In the genomic region with DNA sequence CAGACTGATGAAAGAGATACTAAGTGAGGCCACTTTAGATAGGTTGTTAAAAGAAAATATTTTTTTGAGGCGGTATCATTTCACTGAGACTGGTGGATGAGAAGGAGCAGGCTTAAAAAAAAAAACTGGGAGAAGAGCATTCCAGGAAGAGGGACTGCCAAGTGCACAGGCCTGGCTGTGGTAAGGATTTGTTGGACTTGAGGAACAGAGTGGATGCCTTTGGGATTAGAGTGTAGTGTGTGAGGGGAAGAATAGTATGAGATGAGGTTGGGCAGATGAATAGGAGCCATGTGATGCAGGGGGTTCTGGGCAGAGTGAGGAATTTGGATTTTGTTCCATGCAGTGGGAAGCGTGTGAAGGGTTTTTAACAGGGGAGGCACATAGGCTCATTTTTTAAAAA, we compare ENCODE assay signal across 21 cellular contexts. TPM values are rescaled to one million over a fixed set of nuclear protein-coding genes. Genes with fewer than 3 reads are reported as not detected.
DNase-seq lines count a peak whose midpoint lies in the region; ATAC-seq, FAIRE-seq and TF ChIP-seq lines count a peak whose summit lies in the region.
"Had no signal": no experiment of that assay in that cellular context is flagged by ENCODE, and none has a peak within 500 bp of the region (broad histone marks: within the 10 kb centered on the region; RNA-seq: fewer than 3 reads in every experiment).

No MANE protein-coding gene starts in this region.

- no peak for TF ChIP-seq EP300 in tibial nerve (IDR thresholded peaks at IDR 0.05)

- no peaks in the 10 kb centered on the region for H3K9me3 Mint-ChIP-seq in activated T-helper 17 cell treated with anti-CD3 and anti-CD28 coated beads, Interleukin-2, amount 50 U/mL, for 72 hours
- H3K9me3 Mint-ChIP-seq: activated naive CD8-positive, alpha-beta T cell treated with anti-CD3 and anti-CD28 coated beads for 36 hours had no signal

- intact Hi-C loops in kidney (cut with DNase I) = no loop called here

- H3K27me3 ChIP-seq in muscle layer of colon (ENCODE audit: control insufficient read depth in 1 of 2, insufficient read depth in 2 of 2, low read length in 2 of 2) = no peaks in the 10 kb centered on the region
- H3K27me3 ChIP-seq in tibial nerve = no peaks in the 10 kb centered on the region
- H3K27me3 ChIP-seq: colonic mucosa, thyroid gland had no signal

- H3K4me1 Mint-ChIP-seq in activated T-helper 17 cell treated with anti-CD3 and anti-CD28 coated beads, Interleukin-2, amount 50 U/mL, for 72 hours = no peaks in the 10 kb centered on the region
- H3K4me1 Mint-ChIP-seq: activated naive CD8-positive, alpha-beta T cell treated with anti-CD3 and anti-CD28 coated beads for 36 hours; T-helper 17 cell had no signal

- ATAC-seq in activated T-helper 17 cell treated with anti-CD3 and anti-CD28 coated beads, Interleukin-2, amount 50 U/mL, for 72 hours (replicated peaks) = no peak
- ATAC-seq: activated CD4-positive, CD25-positive, alpha-beta regulatory T cell treated with anti-CD3 and anti-CD28 coated beads, Interleukin-2, amount 50 U/mL, for 24 hours; T-helper 17 cell had no signal

- H3K4me1 ChIP-seq in muscle layer of colon (ENCODE audit: insufficient read depth, low read length) = peaks cover 16% of the 10 kb centered on the region
- peaks cover 0 to 12% (median 0%) of the 10 kb centered on the region in 4 donors for H3K4me1 ChIP-seq in tibial nerve
- H3K4me1 ChIP-seq in kidney (ENCODE audit: control insufficient read depth in 1 of 2, insufficient read depth in 1 of 2, low read depth in 1 of 2, low read length in 2 of 2) = no peaks in the 10 kb centered on the region
- H3K4me1 ChIP-seq: colonic mucosa, lower lobe of right lung had no signal

- no peaks in the 10 kb centered on the region for H3K9me3 ChIP-seq in muscle layer of colon (ENCODE audit: low read length)
- no peaks in the 10 kb centered on the region for H3K9me3 ChIP-seq in tibial nerve
- no peaks in the 10 kb centered on the region for H3K9me3 ChIP-seq in kidney (ENCODE audit: control insufficient read depth in 1 of 2, low read length in 2 of 2)
- H3K9me3 ChIP-seq: colonic mucosa, lower lobe of right lung, thyroid gland had no signal

- H3K9ac ChIP-seq in muscle layer of colon (ENCODE audit: low read length) (no peak overlapping the region), kidney (ENCODE audit: low read length in 2 of 2) (no peak overlapping the region)

- no peak for FAIRE-seq in kidney (lab: Jason Lieb, UNC)

- 78 to 80% methylated on average over 2 of the region's 2 CpGs for WGBS in tibial nerve, 2 donors

- H3K27ac ChIP-seq in muscle layer of colon (ENCODE audit: low read depth, low read length) (peak overlapping the region; percentile 32), tibial nerve (no peak overlapping the region), kidney (ENCODE audit: low read depth in 2 of 2, low read length in 2 of 2) (no peak overlapping the region)
- H3K27ac ChIP-seq: colonic mucosa, epithelial cell of prostate, lower lobe of right lung, thyroid gland had no signal

- DNase-seq in AG08396 (ENCODE audit: low spot score) (peak; percentile 60), HS-27A (ENCODE audit: low read depth) (peak; percentile 31), fibroblast of gingiva (ENCODE audit: low read depth) (peak; percentile 49), NCI-H524 (lab: John Stamatoyannopoulos, UW) (no peak), tibial nerve (ENCODE audit: low spot score in 2 of 2) (no peak), kidney (no peak)
- DNase-seq: ACHN; activated CD8-positive, alpha-beta memory T cell treated with anti-CD3 and anti-CD28 coated beads, Interleukin-2, amount 50 U/mL, for 48 hours; activated naive CD8-positive, alpha-beta T cell treated with anti-CD3 and anti-CD28 coated beads for 36 hours; colonic mucosa; lower lobe of right lung; NCI-H187; NCI-H526 treated with DMSO at 0.1 percent for 48 hours; stimulated activated CD4-positive, alpha-beta T cell treated with anti-CD3 and anti-CD28 coated beads, Interleukin-2, amount 100 ng/mL, for 48 hours; stimulated activated CD8-positive, alpha-beta memory T cell treated with anti-CD3 and anti-CD28 coated beads, Interleukin-4, amount 100 ng/mL, for 48 hours; T-helper 17 cell; thyroid gland had no signal

- H3K36me3 ChIP-seq in muscle layer of colon (ENCODE audit: insufficient read depth, low read length) (no peaks in the 10 kb centered on the region), tibial nerve (peaks cover 0 to 17% (median 0%) of the 10 kb centered on the region in 3 donors), kidney (ENCODE audit: control insufficient read depth in 1 of 2, insufficient read depth in 2 of 2, low read length in 2 of 2) (no peaks in the 10 kb centered on the region)
- H3K36me3 ChIP-seq: colonic mucosa, thyroid gland had no signal

- H3K4me3 ChIP-seq in muscle layer of colon (ENCODE audit: low read depth in 1 of 2, low read length in 2 of 2) (no peak overlapping the region), tibial nerve (no peak overlapping the region), kidney (ENCODE audit: low read length in 2 of 2) (no peak overlapping the region)
- H3K4me3 ChIP-seq: colonic mucosa, lower lobe of right lung, thyroid gland had no signal

- TF ChIP-seq CTCF in tibial nerve (IDR thresholded peaks at IDR 0.05) (no peak), kidney (IDR thresholded peaks at IDR 0.05; ENCODE audit: borderline replicate concordance, extremely low read depth, insufficient read depth) (no peak)

- H3K27ac Mint-ChIP-seq in activated T-helper 17 cell treated with anti-CD3 and anti-CD28 coated beads, Interleukin-2, amount 50 U/mL, for 72 hours = no peak overlapping the region
- H3K27ac Mint-ChIP-seq: activated naive CD8-positive, alpha-beta T cell treated with anti-CD3 and anti-CD28 coated beads for 36 hours had no signal

- H3K4me3 Mint-ChIP-seq in activated T-helper 17 cell treated with anti-CD3 and anti-CD28 coated beads, Interleukin-2, amount 50 U/mL, for 72 hours = no peak overlapping the region
- H3K4me3 Mint-ChIP-seq: activated naive CD8-positive, alpha-beta T cell treated with anti-CD3 and anti-CD28 coated beads for 36 hours; T-helper 17 cell had no signal

- no peaks in the 10 kb centered on the region for H3K36me3 Mint-ChIP-seq in activated T-helper 17 cell treated with anti-CD3 and anti-CD28 coated beads, Interleukin-2, amount 50 U/mL, for 72 hours (ENCODE audit: low read depth)
- H3K36me3 Mint-ChIP-seq: activated naive CD8-positive, alpha-beta T cell treated with anti-CD3 and anti-CD28 coated beads for 36 hours had no signal

- no peak for TF ChIP-seq POLR2A in tibial nerve (IDR thresholded peaks at IDR 0.05)

- no peaks in the 10 kb centered on the region for H3K27me3 Mint-ChIP-seq in activated T-helper 17 cell treated with anti-CD3 and anti-CD28 coated beads, Interleukin-2, amount 50 U/mL, for 72 hours
- H3K27me3 Mint-ChIP-seq: activated naive CD8-positive, alpha-beta T cell treated with anti-CD3 and anti-CD28 coated beads for 36 hours; T-helper 17 cell had no signal

RNA-seq across cellular contexts. Expression of a gene that starts 57.9 kb away (rescaled TPM):
- total RNA-seq in activated T-helper 17 cell treated with anti-CD3 and anti-CD28 coated beads, Interleukin-2, amount 50 U/mL, for 72 hours = 10 to 100 TPM in 1 of 2 donors, 1 to 10 TPM in 1; 8.5 to 15.8 TPM
- total RNA-seq in tibial nerve = 10 to 100 TPM; 18.0 to 33.5 (median 24.2) TPM
- 23.6 TPM for total RNA-seq in kidney
- 10.2 TPM for polyA plus RNA-seq in kidney (ENCODE audit: insufficient read depth, low read depth, low replicate concordance)

Comparison
In these comparisons a context has a peak if more than half of its experiments do, and no peak if none do; other contexts are left out.
1. DNase-seq: peak in AG08396 (single experiment), HS-27A (single experiment) and fibroblast of gingiva (single experiment); none in NCI-H524 (0 of 2), tibial nerve (0 of 2) and kidney (single experiment).